Comparison of ENCODE assay signal across 15 cellular contexts in genomic region chr2:85231952-85232351, GRCh38.
DNase-seq lines count a peak whose midpoint lies in the region; ATAC-seq and TF ChIP-seq lines count a peak whose summit lies in the region.
"Had no signal": no experiment of that assay in that cellular context is flagged by ENCODE, and none has a peak within 500 bp of the region (broad histone marks: within the 10 kb centered on the region; RNA-seq: fewer than 3 reads in every experiment).

No MANE protein-coding gene starts in this region.

- no peaks in the 10 kb centered on the region for H3K36me3 ChIP-seq in HUES48 (ENCODE audit: control insufficient read depth, insufficient read depth, low read length)
- H3K36me3 ChIP-seq in spleen, result no peaks in the 10 kb centered on the region
- H3K36me3 ChIP-seq: BE2C had no signal

- H3K4me1 ChIP-seq in HUES48 (ENCODE audit: control insufficient read depth, insufficient read depth, low read length), result peaks cover 62% of the 10 kb centered on the region
- no peaks in the 10 kb centered on the region for H3K4me1 ChIP-seq in spleen
- H3K4me1 ChIP-seq: BE2C had no signal

- H3K27me3 ChIP-seq in HUES48 (ENCODE audit: control insufficient read depth, insufficient read depth, low read length) (no peaks in the 10 kb centered on the region), spleen (replicated peaks in 1 of 7) (peaks cover 0 to 21% (median 0%) of the 10 kb centered on the region in 7 donors)
- H3K27me3 ChIP-seq: BE2C had no signal

- H3K9me3 Mint-ChIP-seq in chondrocyte (ENCODE audit: low read depth), result no peaks in the 10 kb centered on the region
- H3K9me3 Mint-ChIP-seq: CD4-positive, alpha-beta memory T cell had no signal

- peak overlapping the region; percentile 21 for H3K9ac ChIP-seq in HUES48 (ENCODE audit: low read depth, low read length)

- ATAC-seq in GM21515 (IDR thresholded peaks at IDR 0.05; ENCODE audit: unreplicated experiment), result no peak

- DNase-seq in chondrocyte (ENCODE audit: low spot score) (peak; percentile 35), iPS-NIHi7 (ENCODE audit: extremely low spot score) (peak; percentile 50), spleen (no peak)
- no peak for DNase-seq in central memory CD4-positive, alpha-beta T cell
- DNase-seq in effector CD4-positive, alpha-beta T cell, result no peak
- DNase-seq: BE2C; CD4-positive, alpha-beta memory T cell; IMR-90; Kasumi-1; NCI-H187 treated with DMSO at 0.1 percent for 48 hours; NCI-H446 treated with DMSO at 0.1 percent for 48 hours; NCI-H82; SW 1271 had no signal

- H3K9me3 ChIP-seq in HUES48 (ENCODE audit: control insufficient read depth, insufficient read depth, low read length), result no peaks in the 10 kb centered on the region
- no peaks in the 10 kb centered on the region for H3K9me3 ChIP-seq in spleen
- H3K9me3 ChIP-seq: BE2C had no signal

- H3K27ac ChIP-seq in HUES48 (ENCODE audit: low read depth, low read length) (peak overlapping the region; percentile 87), spleen (no peak overlapping the region)

- TF ChIP-seq CTCF in chondrocyte (IDR thresholded peaks at IDR 0.05), result no peak
- TF ChIP-seq CTCF in spleen (IDR thresholded peaks at IDR 0.05 in 8 of 11, conservative IDR thresholded peaks at IDR 0.05 in 3 of 11), result no peak

- H3K36me3 Mint-ChIP-seq in chondrocyte (ENCODE audit: low read depth), result peaks cover 3% of the 10 kb centered on the region
- H3K36me3 Mint-ChIP-seq: CD4-positive, alpha-beta memory T cell had no signal

- 75 to 81% (median 78%) methylated on average over 10 of the region's 10 CpGs for WGBS in spleen, 5 donors

- H3K27ac Mint-ChIP-seq in chondrocyte (ENCODE audit: unreplicated experiment), result no peak overlapping the region
- H3K27ac Mint-ChIP-seq: CD4-positive, alpha-beta memory T cell had no signal

- H3K27me3 Mint-ChIP-seq in chondrocyte (ENCODE audit: low read depth), result no peaks in the 10 kb centered on the region

- no peaks in the 10 kb centered on the region for H3K4me1 Mint-ChIP-seq in chondrocyte (ENCODE audit: low read depth)

- intact Hi-C loops in spleen (cut with DNase I; ENCODE audit: low total_unique reads), result no loop called here

- H3K4me3 ChIP-seq in HUES48 (ENCODE audit: low read depth, low read length) (peak overlapping the region; percentile 33), spleen (no peak overlapping the region)

- no peak overlapping the region for H3K4me3 Mint-ChIP-seq in chondrocyte (ENCODE audit: unreplicated experiment)
- H3K4me3 Mint-ChIP-seq: CD4-positive, alpha-beta memory T cell had no signal

- TF ChIP-seq POLR2A in spleen (IDR thresholded peaks at IDR 0.05), result no peak

Comparison
In these comparisons a context has a peak if more than half of its experiments do, and no peak if none do; other contexts are left out.
1. DNase-seq: peak in chondrocyte (single experiment) and iPS-NIHi7 (single experiment); none in central memory CD4-positive, alpha-beta T cell (single experiment), spleen (single experiment) and effector CD4-positive, alpha-beta T cell (single experiment).